In the genomic region with DNA sequence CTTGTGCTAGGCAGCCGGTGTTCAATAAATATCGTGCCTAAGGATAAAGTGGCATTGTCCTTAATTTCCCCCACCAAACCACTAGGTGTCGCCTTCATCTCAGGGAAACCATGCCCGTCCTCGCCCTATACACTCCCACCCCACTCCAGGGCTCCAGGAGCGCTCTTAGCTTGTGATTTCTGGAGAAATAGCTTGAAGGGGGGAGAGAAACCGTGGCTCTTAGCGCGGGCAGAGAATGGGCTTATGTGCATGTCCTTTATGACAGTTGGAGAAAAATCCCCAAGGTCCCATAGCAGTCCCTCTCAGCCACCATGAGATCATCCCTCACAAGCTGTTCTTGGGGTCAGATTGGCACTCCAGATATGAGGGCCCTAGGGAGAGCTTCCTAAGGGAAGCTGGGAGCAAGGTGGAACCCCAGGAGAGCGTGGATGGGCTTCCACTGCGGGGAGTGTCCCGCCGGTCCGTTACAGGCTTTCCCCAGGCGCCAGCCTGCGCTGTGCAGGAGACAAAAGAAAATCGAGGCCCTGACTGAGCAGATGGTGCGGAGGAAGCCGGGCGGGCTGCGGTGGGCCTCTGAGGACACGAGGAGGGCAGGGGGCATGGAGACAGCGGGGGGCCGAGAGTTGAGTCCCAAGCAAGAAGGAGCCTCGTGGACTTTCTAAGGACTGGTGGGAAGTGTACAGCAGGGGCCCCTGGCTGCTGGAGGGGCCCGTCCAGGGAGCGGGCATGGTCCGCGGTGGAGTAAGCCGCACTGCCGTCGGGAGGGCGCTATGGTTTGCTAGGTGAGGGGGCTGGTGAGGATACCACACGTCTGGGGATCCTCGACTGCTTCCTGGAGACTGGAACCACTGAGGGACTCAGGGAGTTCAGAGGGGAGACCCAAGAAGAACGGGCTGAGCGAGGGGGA, we compare ENCODE assay signal across 8 cellular contexts. TPM values are rescaled to one million over a fixed set of nuclear protein-coding genes. Genes with fewer than 3 reads are reported as not detected.
A peak's percentile ranks its signal among the peaks of the same experiment; 100 is the strongest.
DNase-seq lines count a peak whose midpoint lies in the region; ATAC-seq and TF ChIP-seq lines count a peak whose summit lies in the region.

No MANE protein-coding gene starts in this region.

- no peak overlapping the region for H3K27ac Mint-ChIP-seq in activated naive CD8-positive, alpha-beta T cell treated with anti-CD3 and anti-CD28 coated beads, Interleukin-2, amount 10 ng/mL, durations not matched to agents 7 days and 5 days
- peak overlapping the region; percentile 73 for H3K27ac Mint-ChIP-seq in osteocyte (ENCODE audit: unreplicated experiment)

- H3K4me3 Mint-ChIP-seq in activated naive CD8-positive, alpha-beta T cell treated with anti-CD3 and anti-CD28 coated beads, Interleukin-2, amount 10 ng/mL, durations not matched to agents 7 days and 5 days = no peak overlapping the region
- peak overlapping the region; percentile 72 for H3K4me3 Mint-ChIP-seq in osteocyte (ENCODE audit: unreplicated experiment)

- H3K36me3 ChIP-seq in MG63 (no peaks in the 10 kb centered on the region), upper lobe of left lung (peaks cover 0 to 3% (median 0%) of the 10 kb centered on the region in 4 donors)

- no peak for TF ChIP-seq EP300 in upper lobe of left lung (IDR thresholded peaks at IDR 0.05)

- ATAC-seq in activated naive CD8-positive, alpha-beta T cell treated with anti-CD3 and anti-CD28 coated beads, Interleukin-2, amount 10 ng/mL, durations not matched to agents 7 days and 5 days (ENCODE audit: low read depth) = peak; percentile 82
- peak; percentile 88 to 92 for ATAC-seq in upper lobe of left lung (ENCODE audit: low FRiP score in 2 of 2)
- ATAC-seq in HG03108 (IDR thresholded peaks at IDR 0.05; ENCODE audit: unreplicated experiment) = no peak

- H3K9me3 ChIP-seq in MG63 (no peaks in the 10 kb centered on the region), upper lobe of left lung (no peaks in the 10 kb centered on the region)

- TF ChIP-seq CTCF in osteocyte (IDR thresholded peaks at IDR 0.05) (peak; percentile 86), upper lobe of left lung (IDR thresholded peaks at IDR 0.05) (peak; percentile 73 to 89 (median 84))

- POLR2A ChIA-PET in activated naive CD8-positive, alpha-beta T cell treated with anti-CD3 and anti-CD28 coated beads, Interleukin-2, amount 10 ng/mL, durations not matched to agents 7 days and 5 days (lab: Charles Lee) = interaction anchor here (1.1 to 2.0 kb wide), 3 partner anchors 20 to 92 kb away, joined by 3 to 6 read pairs (median 3); a partner anchor contains a TSS

- H3K4me1 Mint-ChIP-seq in activated naive CD8-positive, alpha-beta T cell treated with anti-CD3 and anti-CD28 coated beads, Interleukin-2, amount 10 ng/mL, durations not matched to agents 7 days and 5 days = peaks cover 7% of the 10 kb centered on the region
- H3K4me1 Mint-ChIP-seq in osteocyte (ENCODE audit: unreplicated experiment) = peaks cover 37% of the 10 kb centered on the region

- peaks cover 9% of the 10 kb centered on the region for H3K36me3 Mint-ChIP-seq in activated naive CD8-positive, alpha-beta T cell treated with anti-CD3 and anti-CD28 coated beads, Interleukin-2, amount 10 ng/mL, durations not matched to agents 7 days and 5 days
- peaks cover 2% of the 10 kb centered on the region for H3K36me3 Mint-ChIP-seq in osteocyte (ENCODE audit: unreplicated experiment)

- peak overlapping the region; percentile 59 to 88 (median 82) for H3K27ac ChIP-seq in upper lobe of left lung

- H3K4me3 ChIP-seq in MG63 = peak overlapping the region; percentile 5
- peak overlapping the region in 3 of 4 donors; percentile 44 to 57 (median 49) for H3K4me3 ChIP-seq in upper lobe of left lung

- H3K27me3 ChIP-seq in MG63 = no peaks in the 10 kb centered on the region; the same call in 1 of the 2 replicates
- no peaks in the 10 kb centered on the region for H3K27me3 ChIP-seq in upper lobe of left lung

- H3K9me3 Mint-ChIP-seq in activated naive CD8-positive, alpha-beta T cell treated with anti-CD3 and anti-CD28 coated beads, Interleukin-2, amount 10 ng/mL, durations not matched to agents 7 days and 5 days = no peaks in the 10 kb centered on the region
- no peaks in the 10 kb centered on the region for H3K9me3 Mint-ChIP-seq in osteocyte (ENCODE audit: unreplicated experiment)

- intact Hi-C loops in head of caudate nucleus (cut with DNase I) = loop anchor here (5.0 kb wide), 1 partner anchor 92 kb away; no protein-coding TSS in a partner anchor

- DNase-seq in GM04504 (ENCODE audit: low read depth) (peak; percentile 60), MG63 (peak; percentile 91), SK-N-DZ (ENCODE audit: low spot score) (peak; percentile 80), head of caudate nucleus (peak; percentile 43 to 91 (median 76)), osteocyte (ENCODE audit: extremely low spot score, unreplicated experiment) (peak; percentile 89), upper lobe of left lung (peak; percentile 64 to 76)
- DNase-seq in activated naive CD8-positive, alpha-beta T cell treated with anti-CD3 and anti-CD28 coated beads, Interleukin-2, amount 10 ng/mL, durations not matched to agents 7 days and 5 days = peak; percentile 48

- no peak for TF ChIP-seq POLR2A in upper lobe of left lung (IDR thresholded peaks at IDR 0.05)

- no peaks in the 10 kb centered on the region for H3K27me3 Mint-ChIP-seq in activated naive CD8-positive, alpha-beta T cell treated with anti-CD3 and anti-CD28 coated beads, Interleukin-2, amount 10 ng/mL, durations not matched to agents 7 days and 5 days
- peaks cover 8% of the 10 kb centered on the region for H3K27me3 Mint-ChIP-seq in osteocyte (ENCODE audit: unreplicated experiment)

- 47 to 54% methylated on average over 31 to 37 of the region's 37 CpGs for WGBS in upper lobe of left lung, 2 donors

- H3K4me1 ChIP-seq in upper lobe of left lung = peaks cover 23 to 32% (median 28%) of the 10 kb centered on the region in 4 donors

RNA-seq across cellular contexts. Expression of a gene that starts 0.8 kb away (rescaled TPM):
- total RNA-seq in MG63 (2014; rRNA removed; shearing (Covaris generic); ENCODE audit: low replicate concordance) = 32.5 and 42.0 TPM in 2 replicates
- polyA plus RNA-seq in SK-N-DZ (2014; cell fraction: cytosol; rRNA removed) = 1.6 and 6.2 TPM in 2 replicates
- 22.3 and 39.6 TPM in 2 replicates for polyA plus RNA-seq in SK-N-DZ (2014; cell fraction: nucleus; rRNA removed)
- total RNA-seq in activated naive CD8-positive, alpha-beta T cell treated with anti-CD3 and anti-CD28 coated beads, Interleukin-2, amount 10 ng/mL, durations not matched to agents 7 days and 5 days = 10 to 100 TPM; 13.5 to 13.7 TPM
- total RNA-seq in osteocyte (26.8 and 28.1 TPM in 2 replicates), upper lobe of left lung (10 to 100 TPM in 4 of 6 donors, 1 to 10 TPM in 2; 8.3 to 46.1 (median 13.1) TPM)

RNA-seq across cellular contexts. Expression of a gene that starts 21.4 kb away (rescaled TPM):
- 2.4 TPM in 1 of 2 replicates, not detected in the other for total RNA-seq in MG63 (2014; rRNA removed; shearing (Covaris generic); ENCODE audit: low replicate concordance)
- polyA plus RNA-seq in SK-N-DZ (2014; cell fraction: cytosol; rRNA removed) = 1.1 TPM in 1 of 2 replicates, not detected in the other
- 2.2 and 4.1 TPM in 2 replicates for polyA plus RNA-seq in SK-N-DZ (2014; cell fraction: nucleus; rRNA removed)
- 1 to 10 TPM; 3.4 to 4.6 TPM for total RNA-seq in activated naive CD8-positive, alpha-beta T cell treated with anti-CD3 and anti-CD28 coated beads, Interleukin-2, amount 10 ng/mL, durations not matched to agents 7 days and 5 days
- total RNA-seq in osteocyte = 2.4 TPM in 2 replicates
- total RNA-seq in upper lobe of left lung = 10 to 100 TPM in 3 of 6 donors, 1 to 10 TPM in 3; 2.5 to 43.0 (median 13.3) TPM

RNA-seq across cellular contexts. Expression of a gene that starts 24.2 kb away (rescaled TPM):
- total RNA-seq in MG63 (2014; rRNA removed; shearing (Covaris generic); ENCODE audit: low replicate concordance) = 67.7 and 120 TPM in 2 replicates
- polyA plus RNA-seq in SK-N-DZ (2014; cell fraction: cytosol; rRNA removed) = 57.2 and 92.8 TPM in 2 replicates
- 76.5 and 100 TPM in 2 replicates for polyA plus RNA-seq in SK-N-DZ (2014; cell fraction: nucleus; rRNA removed)
- total RNA-seq in activated naive CD8-positive, alpha-beta T cell treated with anti-CD3 and anti-CD28 coated beads, Interleukin-2, amount 10 ng/mL, durations not matched to agents 7 days and 5 days = 10 to 100 TPM; 54.3 to 56.4 TPM
- total RNA-seq in osteocyte (35.4 and 36.0 TPM in 2 replicates), upper lobe of left lung (10 to 100 TPM; 15.7 to 57.9 (median 42.2) TPM)

RNA-seq across cellular contexts. Expression of a gene that starts 36.6 kb away (rescaled TPM):
- not detected in 2 replicates for total RNA-seq in MG63 (2014; rRNA removed; shearing (Covaris generic); ENCODE audit: low replicate concordance)
- not detected in 2 replicates for polyA plus RNA-seq in SK-N-DZ (2014; cell fraction: cytosol; rRNA removed)
- not detected in 2 replicates for polyA plus RNA-seq in SK-N-DZ (2014; cell fraction: nucleus; rRNA removed)
- not detected for total RNA-seq in activated naive CD8-positive, alpha-beta T cell treated with anti-CD3 and anti-CD28 coated beads, Interleukin-2, amount 10 ng/mL, durations not matched to agents 7 days and 5 days
- 0.56 TPM in 1 of 2 replicates, not detected in the other for total RNA-seq in osteocyte
- total RNA-seq in upper lobe of left lung = 1 to 10 TPM in 2 of 6 donors, not detected in 4; 1.1 to 2.8 TPM

RNA-seq across cellular contexts. Expression of a gene that starts 37.9 kb away (rescaled TPM):
- total RNA-seq in MG63 (2014; rRNA removed; shearing (Covaris generic); ENCODE audit: low replicate concordance) = not detected in 2 replicates
- polyA plus RNA-seq in SK-N-DZ (2014; cell fraction: cytosol; rRNA removed) = not detected in 2 replicates
- not detected in 2 replicates for polyA plus RNA-seq in SK-N-DZ (2014; cell fraction: nucleus; rRNA removed)
- not detected for total RNA-seq in activated naive CD8-positive, alpha-beta T cell treated with anti-CD3 and anti-CD28 coated beads, Interleukin-2, amount 10 ng/mL, durations not matched to agents 7 days and 5 days
- not detected in 2 replicates for total RNA-seq in osteocyte
- total RNA-seq in upper lobe of left lung = under 1 TPM in 2 of 6 donors, not detected in 4; 0.10 to 0.15 TPM
